15 cellular contexts compared by ENCODE assay signal in the genomic region with DNA sequence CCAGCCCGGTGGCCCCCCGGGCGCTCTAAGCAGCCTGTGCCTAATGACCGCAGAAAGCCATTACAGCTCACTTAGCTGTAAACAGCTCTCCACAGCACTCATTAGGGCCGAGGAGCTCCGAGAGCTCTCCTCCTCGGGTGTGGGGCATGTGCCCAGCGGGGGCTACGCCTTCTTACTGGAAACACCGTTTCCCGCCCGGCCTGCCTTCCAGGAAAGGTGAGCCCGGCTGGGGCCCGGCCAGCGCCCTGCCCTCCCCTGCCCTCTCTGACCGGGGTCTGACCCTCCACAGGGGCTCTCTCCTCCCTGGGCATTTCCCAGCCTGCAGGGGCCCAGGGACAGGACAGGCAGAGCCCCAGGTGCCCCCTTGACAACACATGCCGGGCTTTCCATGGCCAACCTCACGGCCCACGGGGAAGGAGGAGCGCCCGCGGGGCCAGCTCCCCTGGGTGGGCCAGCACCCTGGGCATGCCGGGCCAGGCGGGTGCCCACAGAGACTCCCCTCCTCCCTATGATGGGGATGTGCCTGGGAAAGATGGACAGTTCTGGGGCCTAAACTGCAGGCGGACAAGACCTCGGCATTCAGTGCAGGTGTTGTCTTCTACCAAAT.
"Had no signal": no experiment of that assay in that cellular context is flagged by ENCODE, and none has a peak within 500 bp of the region (broad histone marks: within the 10 kb centered on the region; RNA-seq: fewer than 3 reads in every experiment).

No MANE protein-coding gene starts in this region.

- H3K36me3 ChIP-seq: brain microvascular endothelial cell, thoracic aorta had no signal

- H3K27ac ChIP-seq: brain microvascular endothelial cell, dorsolateral prefrontal cortex, thoracic aorta had no signal

- DNase-seq: activated CD4-positive, alpha-beta T cell treated with anti-CD3 and anti-CD28 coated beads for 1 hour; activated CD8-positive, alpha-beta memory T cell treated with anti-CD3 and anti-CD28 coated beads for 24 hours; activated CD8-positive, alpha-beta memory T cell treated with anti-CD3 and anti-CD28 coated beads, Interleukin-2, amount 50 U/mL, for 48 hours; activated effector memory CD4-positive, alpha-beta T cell treated with Interleukin-2 at 50 U/mL for 16 hours; activated naive CD4-positive, alpha-beta T cell treated with anti-CD3 and anti-CD28 coated beads, Interleukin-2, amount 10 ng/mL, durations not matched to agents 7 days and 5 days; activated naive CD8-positive, alpha-beta T cell treated with anti-CD3 and anti-CD28 coated beads, Interleukin-2, amount 50 U/mL, for 24 hours; activated T-cell treated with anti-CD3 and anti-CD28 coated beads, Interleukin-2, amount 50 U/mL, for 48 hours; anterior cingulate cortex; brain microvascular endothelial cell; central memory CD4-positive, alpha-beta T cell; dorsolateral prefrontal cortex; immature natural killer cell; kidney glomerular epithelial cell; occipital lobe had no signal

- ATAC-seq: activated naive CD8-positive, alpha-beta T cell treated with anti-CD3 and anti-CD28 coated beads, Interleukin-2, amount 50 U/mL, for 24 hours had no signal

- H3K9me3 ChIP-seq: thoracic aorta had no signal

- H3K27me3 ChIP-seq: brain microvascular endothelial cell had no signal

- H3K4me3 ChIP-seq: dorsolateral prefrontal cortex, thoracic aorta had no signal
